ENCODE assay signal across 10 cellular contexts in the genomic region with DNA sequence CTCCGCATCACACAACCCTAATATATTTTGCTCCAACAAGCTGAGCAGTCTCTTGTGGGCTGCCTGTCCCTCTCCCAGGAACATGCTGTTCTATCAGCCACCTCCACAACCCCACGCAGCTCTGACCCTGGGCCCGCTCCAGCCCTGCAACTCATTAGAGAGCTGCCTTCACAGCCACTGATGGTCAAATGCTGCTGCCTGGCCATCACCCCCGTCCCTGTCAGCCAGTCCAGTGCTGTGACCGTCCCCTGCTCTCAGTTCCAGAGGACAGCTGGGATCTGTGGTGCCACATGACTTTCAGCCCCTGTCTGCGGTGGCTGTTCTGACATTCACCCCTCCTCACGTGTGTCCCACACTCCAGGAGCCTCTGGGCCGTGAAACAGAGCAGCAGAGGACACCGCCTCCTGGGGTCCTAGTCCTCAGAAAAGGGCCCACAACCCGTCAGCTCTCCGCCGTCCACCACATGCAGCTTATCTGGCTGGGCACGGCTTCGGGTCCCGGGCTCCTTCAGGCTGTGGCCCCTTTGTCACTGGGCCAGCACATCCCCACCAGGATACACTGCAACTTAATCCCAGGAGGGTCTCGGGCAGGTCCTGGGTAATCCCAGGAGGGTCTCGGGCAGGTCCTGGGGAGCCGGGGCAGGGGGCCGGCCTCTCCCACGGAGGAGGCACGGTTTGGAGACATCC. TPM values are rescaled to one million over a fixed set of nuclear protein-coding genes. Genes with fewer than 3 reads are reported as not detected.
A peak's percentile ranks its signal among the peaks of the same experiment; 100 is the strongest.
DNase-seq lines count a peak whose midpoint lies in the region; ATAC-seq and TF ChIP-seq lines count a peak whose summit lies in the region.
"Had no signal": no experiment of that assay in that cellular context is flagged by ENCODE, and none has a peak within 500 bp of the region (broad histone marks: within the 10 kb centered on the region; RNA-seq: fewer than 3 reads in every experiment).

No MANE protein-coding gene starts in this region.

- intact Hi-C loops in esophagus muscularis mucosa (cut with DNase I) (loop anchor here (5.0 kb wide), 3 partner anchors 39 to 249 kb away; no protein-coding TSS in a partner anchor), vagina (cut with DNase I) (no loop called here)

- no peak for DNase-seq in stimulated activated naive CD8-positive, alpha-beta T cell treated with anti-CD3 and anti-CD28 coated beads, Interleukin-15, Interleukin-2, amounts not matched to agents 100 U/mL and 50 U/mL, for 24 hours
- DNase-seq in esophagus muscularis mucosa (ENCODE audit: extremely low spot score): peak; percentile 93
- peak in 1 of 2 donors; percentile 97 for DNase-seq in vagina (ENCODE audit: extremely low spot score in 2 of 2)
- DNase-seq in mesenteric fat pad (ENCODE audit: low spot score): no peak
- DNase-seq: activated CD4-positive, alpha-beta T cell treated with anti-CD3 and anti-CD28 coated beads, Interleukin-2, amount 50 U/mL, for 4 hours; NCI-H1092 had no signal

- 71% methylated on average over 13 of the region's 21 CpGs for WGBS in esophagus muscularis mucosa

- TF ChIP-seq EP300 in esophagus muscularis mucosa (IDR thresholded peaks at IDR 0.05): no peak

- peak overlapping the region; percentile 57 to 69 (median 62) for H3K4me3 ChIP-seq in esophagus muscularis mucosa
- peak overlapping the region; percentile 47 to 67 for H3K4me3 ChIP-seq in vagina

- no peak for ATAC-seq in stimulated activated naive CD8-positive, alpha-beta T cell treated with anti-CD3 and anti-CD28 coated beads, Interleukin-15, Interleukin-2, amounts not matched to agents 100 U/mL and 50 U/mL, for 24 hours
- ATAC-seq in HG03025 (IDR thresholded peaks at IDR 0.05; ENCODE audit: low FRiP score, unreplicated experiment) (no peak), GM18873 (IDR thresholded peaks at IDR 0.05; ENCODE audit: low FRiP score, unreplicated experiment) (no peak)

- H3K27me3 ChIP-seq in esophagus muscularis mucosa: peaks cover 0 to 15% (median 8%) of the 10 kb centered on the region in 4 donors
- H3K27me3 ChIP-seq in vagina: no peaks in the 10 kb centered on the region

- H3K4me1 ChIP-seq in esophagus muscularis mucosa (peaks cover 75 to 89% (median 85%) of the 10 kb centered on the region in 4 donors), vagina (peaks cover 75% of the 10 kb centered on the region)

- H3K4me3 Mint-ChIP-seq in stimulated activated naive CD8-positive, alpha-beta T cell treated with anti-CD3 and anti-CD28 coated beads, Interleukin-15, Interleukin-2, amounts not matched to agents 100 ng/mL and 50 ng/mL, for 24 hours: peak overlapping the region; percentile 35
- H3K4me3 Mint-ChIP-seq in nephron: peak overlapping the region in 2 of 3 experiments; percentile 15 to 55

- H3K27me3 Mint-ChIP-seq in stimulated activated naive CD8-positive, alpha-beta T cell treated with anti-CD3 and anti-CD28 coated beads, Interleukin-15, Interleukin-2, amounts not matched to agents 100 ng/mL and 50 ng/mL, for 24 hours: no peaks in the 10 kb centered on the region
- H3K27me3 Mint-ChIP-seq in nephron (ENCODE audit: low read depth): peaks cover 29% of the 10 kb centered on the region

- no peaks in the 10 kb centered on the region for H3K9me3 Mint-ChIP-seq in stimulated activated naive CD8-positive, alpha-beta T cell treated with anti-CD3 and anti-CD28 coated beads, Interleukin-15, Interleukin-2, amounts not matched to agents 100 ng/mL and 50 ng/mL, for 24 hours
- H3K9me3 Mint-ChIP-seq in nephron: no peaks in the 10 kb centered on the region

- peak overlapping the region; percentile 66 for H3K27ac Mint-ChIP-seq in stimulated activated naive CD8-positive, alpha-beta T cell treated with anti-CD3 and anti-CD28 coated beads, Interleukin-15, Interleukin-2, amounts not matched to agents 100 ng/mL and 50 ng/mL, for 24 hours
- H3K27ac Mint-ChIP-seq in nephron: peak overlapping the region in 1 of 3 experiments; percentile 21

- H3K36me3 ChIP-seq in esophagus muscularis mucosa (no peaks in the 10 kb centered on the region), vagina (no peaks in the 10 kb centered on the region)

- H3K4me1 Mint-ChIP-seq in stimulated activated naive CD8-positive, alpha-beta T cell treated with anti-CD3 and anti-CD28 coated beads, Interleukin-15, Interleukin-2, amounts not matched to agents 100 ng/mL and 50 ng/mL, for 24 hours (ENCODE audit: low read depth): peaks cover 44% of the 10 kb centered on the region
- peaks cover 6% of the 10 kb centered on the region for H3K4me1 Mint-ChIP-seq in nephron

- TF ChIP-seq CTCF in esophagus muscularis mucosa (IDR thresholded peaks at IDR 0.05): no peak
- no peak for TF ChIP-seq CTCF in nephron (IDR thresholded peaks at IDR 0.05; ENCODE audit: unreplicated experiment in 3 of 3)
- TF ChIP-seq CTCF in vagina (IDR thresholded peaks at IDR 0.05): no peak

- peak; percentile 55 for TF ChIP-seq POLR2A in esophagus muscularis mucosa (IDR thresholded peaks at IDR 0.05; ENCODE audit: low read depth)
- TF ChIP-seq POLR2A in vagina (IDR thresholded peaks at IDR 0.05): no peak

- no peaks in the 10 kb centered on the region for H3K36me3 Mint-ChIP-seq in stimulated activated naive CD8-positive, alpha-beta T cell treated with anti-CD3 and anti-CD28 coated beads, Interleukin-15, Interleukin-2, amounts not matched to agents 100 ng/mL and 50 ng/mL, for 24 hours (ENCODE audit: low read depth)
- no peaks in the 10 kb centered on the region for H3K36me3 Mint-ChIP-seq in nephron (ENCODE audit: low read depth)

- H3K27ac ChIP-seq in esophagus muscularis mucosa (replicated peaks in 1 of 4): peak overlapping the region; percentile 88 to 98 (median 93)
- peak overlapping the region; percentile 98 for H3K27ac ChIP-seq in vagina

- H3K9me3 ChIP-seq in esophagus muscularis mucosa (no peaks in the 10 kb centered on the region), vagina (no peaks in the 10 kb centered on the region)

RNA-seq across cellular contexts. Expression of a gene that starts 14.9 kb away (rescaled TPM):
- total RNA-seq in esophagus muscularis mucosa: 10 to 100 TPM; 32.0 to 38.2 (median 34.2) TPM
- total RNA-seq in vagina: 34.4 TPM
- 36.5 TPM for total RNA-seq in mesenteric fat pad

RNA-seq across cellular contexts. Expression of a gene that starts 15.1 kb away (rescaled TPM):
- 10 to 100 TPM; 17.7 to 28.0 (median 23.8) TPM for total RNA-seq in esophagus muscularis mucosa
- total RNA-seq in vagina: 21.4 TPM
- total RNA-seq in mesenteric fat pad: 12.5 TPM

RNA-seq across cellular contexts. Expression of a gene that starts 27.2 kb away (rescaled TPM):
- total RNA-seq in esophagus muscularis mucosa (100 to 1,000 TPM in 1 of 4 donors, 10 to 100 TPM in 3; 36.1 to 106 (median 56.5) TPM), vagina (97.2 TPM), mesenteric fat pad (124 TPM)
